ENCODE assay signal across 8 cellular contexts in the genomic region with DNA sequence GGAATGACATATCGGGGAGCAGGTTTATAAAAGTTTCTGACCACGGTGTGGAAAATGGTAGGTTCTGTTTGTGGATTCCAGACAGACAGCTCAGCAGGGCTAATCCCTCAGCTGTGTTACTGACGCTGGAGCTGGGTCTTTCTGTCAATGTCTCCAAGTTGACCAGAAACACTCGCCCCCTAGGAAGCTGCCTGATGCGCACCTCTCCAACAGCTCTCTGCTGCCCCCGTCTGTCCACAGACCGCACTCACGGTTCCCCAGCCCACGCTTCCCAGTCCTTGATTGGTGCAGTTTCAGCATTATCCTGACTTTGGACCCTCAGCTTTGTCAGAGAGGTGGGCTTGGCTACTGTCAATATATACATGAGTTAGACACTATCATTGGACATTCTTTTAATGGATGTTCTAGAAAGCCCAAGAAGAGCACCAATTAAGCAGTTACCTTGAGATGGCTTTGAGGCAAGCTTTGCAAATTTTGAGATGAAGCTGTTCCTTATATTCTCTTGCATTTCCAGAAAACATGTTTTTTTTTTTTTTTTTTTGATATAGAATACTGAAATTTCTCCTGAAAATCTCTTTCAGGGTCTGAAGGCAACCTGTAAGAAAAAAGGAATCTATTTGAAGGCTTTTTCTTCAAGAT.
DNase-seq lines count a peak whose midpoint lies in the region; ATAC-seq lines count a peak whose summit lies in the region.

No MANE protein-coding gene starts in this region.

- H3K27ac ChIP-seq in effector memory CD4-positive, alpha-beta T cell (ENCODE audit: insufficient read depth, low read length, poor library complexity, severe bottlenecking), result no peak overlapping the region

- H3K27ac Mint-ChIP-seq in activated CD8-positive, alpha-beta T cell treated with anti-CD3 and anti-CD28 coated beads, Interleukin-2, amount 10 ng/mL, durations not matched to agents 7 days and 5 days, result no peak overlapping the region

- ATAC-seq in GM18907 (IDR thresholded peaks at IDR 0.05; ENCODE audit: unreplicated experiment) (peak; percentile 94), HG03135 (IDR thresholded peaks at IDR 0.05; ENCODE audit: unreplicated experiment) (peak; percentile 91)
- ATAC-seq in activated CD8-positive, alpha-beta T cell treated with anti-CD3 and anti-CD28 coated beads, Interleukin-2, amount 10 ng/mL, durations not matched to agents 7 days and 5 days, result peak; percentile 89

- no peak overlapping the region for H3K4me3 Mint-ChIP-seq in activated CD8-positive, alpha-beta T cell treated with anti-CD3 and anti-CD28 coated beads, Interleukin-2, amount 10 ng/mL, durations not matched to agents 7 days and 5 days

- H3K9me3 ChIP-seq in effector memory CD4-positive, alpha-beta T cell (ENCODE audit: control insufficient read depth, low read length), result no peaks in the 10 kb centered on the region

- no peaks in the 10 kb centered on the region for H3K4me1 Mint-ChIP-seq in activated CD8-positive, alpha-beta T cell treated with anti-CD3 and anti-CD28 coated beads, Interleukin-2, amount 10 ng/mL, durations not matched to agents 7 days and 5 days (ENCODE audit: low read depth)

- peaks cover 6% of the 10 kb centered on the region for H3K27me3 Mint-ChIP-seq in activated CD8-positive, alpha-beta T cell treated with anti-CD3 and anti-CD28 coated beads, Interleukin-2, amount 10 ng/mL, durations not matched to agents 7 days and 5 days (ENCODE audit: low read depth)

- CTCF ChIA-PET in activated CD8-positive, alpha-beta T cell treated with anti-CD3 and anti-CD28 coated beads, Interleukin-2, amount 10 ng/mL, durations not matched to agents 7 days and 5 days (lab: Charles Lee), result interaction anchor here (0.7 to 3.3 kb wide), 53 partner anchors 10 to 1240 kb away, joined by 3 to 44 read pairs (median 4); a partner anchor contains a TSS

- no peaks in the 10 kb centered on the region for H3K36me3 ChIP-seq in effector memory CD4-positive, alpha-beta T cell (ENCODE audit: control insufficient read depth, insufficient read depth, low read length)

- peaks cover 4% of the 10 kb centered on the region for H3K27me3 ChIP-seq in effector memory CD4-positive, alpha-beta T cell (replicated peaks; ENCODE audit: control insufficient read depth, insufficient read depth, low read length, poor library complexity, severe bottlenecking)

- peak; percentile 79 for DNase-seq in AG20443 (ENCODE audit: low spot score)
- peak; percentile 66 for DNase-seq in NCI-H748 (lab: John Stamatoyannopoulos, UW; ENCODE audit: unreplicated experiment)
- peak; percentile 79 for DNase-seq in activated CD8-positive, alpha-beta T cell treated with anti-CD3 and anti-CD28 coated beads, Interleukin-2, amount 10 ng/mL, durations not matched to agents 7 days and 5 days
- DNase-seq in effector memory CD4-positive, alpha-beta T cell, result peak; percentile 32 to 56 (median 39)
- peak; percentile 78 for DNase-seq in midbrain (lab: John Stamatoyannopoulos, UW)
- DNase-seq in stimulated activated CD8-positive, alpha-beta memory T cell treated with anti-CD3 and anti-CD28 coated beads, Interleukin-4, amount 100 ng/mL, for 4 hours (ENCODE audit: low read depth in 2 of 2, low spot score in 1 of 2), result peak; percentile 37 to 57

- H3K36me3 Mint-ChIP-seq in activated CD8-positive, alpha-beta T cell treated with anti-CD3 and anti-CD28 coated beads, Interleukin-2, amount 10 ng/mL, durations not matched to agents 7 days and 5 days (ENCODE audit: low read depth), result no peaks in the 10 kb centered on the region

- no peak overlapping the region for H3K4me3 ChIP-seq in effector memory CD4-positive, alpha-beta T cell (ENCODE audit: insufficient read depth, low read depth, low read length, poor library complexity, severe bottlenecking)

- POLR2A ChIA-PET in activated CD8-positive, alpha-beta T cell treated with anti-CD3 and anti-CD28 coated beads, Interleukin-2, amount 10 ng/mL, durations not matched to agents 7 days and 5 days (lab: Charles Lee), result no interaction called here

- H3K9me3 Mint-ChIP-seq in activated CD8-positive, alpha-beta T cell treated with anti-CD3 and anti-CD28 coated beads, Interleukin-2, amount 10 ng/mL, durations not matched to agents 7 days and 5 days (ENCODE audit: insufficient read depth), result no peaks in the 10 kb centered on the region

- H3K4me1 ChIP-seq in effector memory CD4-positive, alpha-beta T cell (ENCODE audit: control insufficient read depth, insufficient read depth, low read length, poor library complexity, severe bottlenecking), result no peaks in the 10 kb centered on the region
